In the genomic region with DNA sequence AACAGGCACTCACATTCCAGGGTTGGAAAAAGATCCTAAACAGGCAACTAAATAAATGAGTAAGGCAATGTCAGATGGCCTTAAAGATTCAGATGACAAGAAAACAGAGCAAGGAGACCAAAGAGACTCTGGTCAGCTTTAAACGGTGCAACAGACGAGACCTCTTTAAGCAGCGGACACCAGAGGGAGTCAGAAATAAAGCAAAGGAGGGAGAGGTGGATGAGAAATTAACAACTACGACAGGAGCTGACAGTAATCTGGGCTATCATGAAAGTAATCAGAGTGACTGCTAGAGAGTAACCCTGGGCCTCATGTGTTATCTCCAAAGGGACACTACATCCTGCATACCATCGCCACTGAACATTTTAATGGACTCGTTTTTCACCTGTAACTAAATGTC, we compare ENCODE assay signal across 8 cellular contexts. TPM values are rescaled to one million over a fixed set of nuclear protein-coding genes. Genes with fewer than 3 reads are reported as not detected.
A peak's percentile ranks its signal among the peaks of the same experiment; 100 is the strongest.
DNase-seq lines count a peak whose midpoint lies in the region; ATAC-seq and TF ChIP-seq lines count a peak whose summit lies in the region.

No MANE protein-coding gene starts in this region.

- H3K9me3 ChIP-seq in CD4-positive, CD25-positive, alpha-beta regulatory T cell (ENCODE audit: control insufficient read depth in 2 of 2, low read length in 2 of 2), result peaks cover 25 to 34% of the 10 kb centered on the region in 2 experiments

- DNase-seq in CD4-positive, CD25-positive, alpha-beta regulatory T cell, result no peak
- no peak for DNase-seq in LNCaP clone FGC (ENCODE audit: low read depth)
- no peak for DNase-seq in coronary artery (ENCODE audit: low spot score)
- DNase-seq in natural killer cell, result no peak
- no peak for DNase-seq in activated effector memory CD4-positive, alpha-beta T cell treated with anti-CD3 and anti-CD28 coated beads, Interleukin-2, amount 50 U/mL, for 16 hours
- no peak for DNase-seq in islet precursor cell
- no peak for DNase-seq in sciatic nerve (ENCODE audit: low spot score)

- peak overlapping the region; percentile 88 to 98 (median 93) for H3K4me3 Mint-ChIP-seq in CD4-positive, CD25-positive, alpha-beta regulatory T cell
- H3K4me3 Mint-ChIP-seq in natural killer cell, result peak overlapping the region; percentile 98

- no peak for ATAC-seq in CD4-positive, CD25-positive, alpha-beta regulatory T cell (ENCODE audit: low read depth in 2 of 2)
- no peak for ATAC-seq in natural killer cell
- ATAC-seq in GM19463 (IDR thresholded peaks at IDR 0.05; ENCODE audit: unreplicated experiment), result no peak
- no peak for ATAC-seq in sciatic nerve

- H3K27me3 ChIP-seq in CD4-positive, CD25-positive, alpha-beta regulatory T cell (ENCODE audit: control insufficient read depth, insufficient read depth, low read length), result peaks cover 5% of the 10 kb centered on the region

- intact Hi-C loops in natural killer cell (cut with micrococcal nuclease), result no loop called here
- intact Hi-C loops in sciatic nerve (cut with DNase I), result no loop called here

- TF ChIP-seq CTCF in LNCaP clone FGC (IDR thresholded peaks at IDR 0.05; ENCODE audit: control insufficient read depth, extremely low read depth, insufficient read depth), result 0 out of 2 replicates have a peak, but pooled peaks have one; percentile 28
- TF ChIP-seq CTCF in coronary artery (IDR thresholded peaks at IDR 0.05), result no peak
- TF ChIP-seq CTCF in natural killer cell (IDR thresholded peaks at IDR 0.05), result no peak

- peaks cover 26% of the 10 kb centered on the region for H3K4me1 ChIP-seq in CD4-positive, CD25-positive, alpha-beta regulatory T cell (ENCODE audit: control insufficient read depth, insufficient read depth, low read length, poor library complexity, severe bottlenecking)

- peak overlapping the region; percentile 81 for H3K4me3 ChIP-seq in CD4-positive, CD25-positive, alpha-beta regulatory T cell (ENCODE audit: low read depth, low read length)
- peak overlapping the region; percentile 96 for H3K4me3 ChIP-seq in LNCaP clone FGC (ENCODE audit: low read depth, low read length)
- peak overlapping the region; percentile 92 for H3K4me3 ChIP-seq in coronary artery

- H3K27me3 Mint-ChIP-seq in CD4-positive, CD25-positive, alpha-beta regulatory T cell, result no peaks in the 10 kb centered on the region
- peaks cover 0 to 6% of the 10 kb centered on the region in 2 donors for H3K27me3 Mint-ChIP-seq in natural killer cell (ENCODE audit: low read depth in 2 of 2)

- H3K4me1 Mint-ChIP-seq in CD4-positive, CD25-positive, alpha-beta regulatory T cell, result peaks cover 5 to 36% (median 28%) of the 10 kb centered on the region in 4 donors
- peaks cover 33 to 34% of the 10 kb centered on the region in 2 donors for H3K4me1 Mint-ChIP-seq in natural killer cell

- peaks cover 43% of the 10 kb centered on the region for H3K36me3 Mint-ChIP-seq in CD4-positive, CD25-positive, alpha-beta regulatory T cell
- H3K36me3 Mint-ChIP-seq in natural killer cell, result peaks cover 44% of the 10 kb centered on the region

- peaks cover 35% of the 10 kb centered on the region for H3K36me3 ChIP-seq in CD4-positive, CD25-positive, alpha-beta regulatory T cell (ENCODE audit: control insufficient read depth, insufficient read depth, low read length)

- H3K27ac Mint-ChIP-seq in CD4-positive, CD25-positive, alpha-beta regulatory T cell, result peak overlapping the region; percentile 94 to 98 (median 94)
- H3K27ac Mint-ChIP-seq in natural killer cell, result peak overlapping the region; percentile 87 to 94

- no peak overlapping the region for H3K27ac ChIP-seq in CD4-positive, CD25-positive, alpha-beta regulatory T cell (ENCODE audit: insufficient read depth, low read length, poor library complexity, severe bottlenecking)
- no peak overlapping the region for H3K27ac ChIP-seq in coronary artery

- H3K9me3 Mint-ChIP-seq in CD4-positive, CD25-positive, alpha-beta regulatory T cell, result peaks cover 9 to 56% (median 18%) of the 10 kb centered on the region in 7 donors
- H3K9me3 Mint-ChIP-seq in natural killer cell, result peaks cover 5% of the 10 kb centered on the region in 2 donors

RNA-seq across cellular contexts. Expression of a gene that starts 1.1 kb away (rescaled TPM):
- 10.2 TPM for total RNA-seq in CD4-positive, CD25-positive, alpha-beta regulatory T cell
- polyA plus RNA-seq in CD4-positive, CD25-positive, alpha-beta regulatory T cell, result 10 to 100 TPM in 2 of 4 donors, 1 to 10 TPM in 2; 5.8 to 18.7 (median 9.4) TPM
- total RNA-seq in natural killer cell (10 to 100 TPM; 11.2 to 12.5 (median 12.1) TPM), sciatic nerve (11.3 TPM)

RNA-seq across cellular contexts. Expression of a gene that starts 20.2 kb away (rescaled TPM):
- total RNA-seq in CD4-positive, CD25-positive, alpha-beta regulatory T cell, result 4.4 TPM
- polyA plus RNA-seq in CD4-positive, CD25-positive, alpha-beta regulatory T cell, result 1 to 10 TPM; 4.1 to 9.5 (median 6.1) TPM
- total RNA-seq in natural killer cell, result 1 to 10 TPM; 1.7 to 5.3 (median 3.3) TPM
- 6.4 TPM for total RNA-seq in sciatic nerve

RNA-seq across cellular contexts. Expression of a gene that starts 25.4 kb away (rescaled TPM):
- 3.4 TPM for total RNA-seq in CD4-positive, CD25-positive, alpha-beta regulatory T cell
- 10 to 100 TPM in 1 of 4 donors, 1 to 10 TPM in 3; 5.6 to 10.2 (median 8.2) TPM for polyA plus RNA-seq in CD4-positive, CD25-positive, alpha-beta regulatory T cell
- 1 to 10 TPM; 2.7 to 8.2 (median 6.5) TPM for total RNA-seq in natural killer cell
- 4.9 TPM for total RNA-seq in sciatic nerve

RNA-seq across cellular contexts. Expression of a gene that starts 31.4 kb away (rescaled TPM):
- 5.2 TPM for total RNA-seq in CD4-positive, CD25-positive, alpha-beta regulatory T cell
- polyA plus RNA-seq in CD4-positive, CD25-positive, alpha-beta regulatory T cell, result 1 to 10 TPM; 4.3 to 9.2 (median 7.7) TPM
- 10 to 100 TPM in 1 of 3 donors, 1 to 10 TPM in 2; 7.1 to 12.1 (median 8.6) TPM for total RNA-seq in natural killer cell
- total RNA-seq in sciatic nerve, result 9.5 TPM

RNA-seq across cellular contexts. Expression of a gene that starts 41.2 kb away (rescaled TPM):
- total RNA-seq in CD4-positive, CD25-positive, alpha-beta regulatory T cell, result 1.5 TPM
- polyA plus RNA-seq in CD4-positive, CD25-positive, alpha-beta regulatory T cell, result 1 to 10 TPM; 4.8 to 7.8 (median 7.4) TPM
- 1 to 10 TPM; 5.1 to 8.0 (median 5.6) TPM for total RNA-seq in natural killer cell
- 3.2 TPM for total RNA-seq in sciatic nerve
